9 cellular contexts compared by ENCODE assay signal in genomic region chr10:103493362-103493871, GRCh38. TPM values are rescaled to one million over a fixed set of nuclear protein-coding genes. Genes with fewer than 3 reads are reported as not detected.
DNase-seq lines count a peak whose midpoint lies in the region; ATAC-seq and TF ChIP-seq lines count a peak whose summit lies in the region.
"Had no signal": no experiment of that assay in that cellular context is flagged by ENCODE, and none has a peak within 500 bp of the region (broad histone marks: within the 10 kb centered on the region; RNA-seq: fewer than 3 reads in every experiment).

Gene NEURL1, plus strand, starts transcription at chr10:103493705. Its CDS starts 683 bp downstream, at chr10:103494388.

- no peaks in the 10 kb centered on the region for H3K27me3 ChIP-seq in SU-DHL-6 (ENCODE audit: low read length)
- H3K27me3 ChIP-seq in ectodermal cell (ENCODE audit: control insufficient read depth, insufficient read depth, low read length, poor library complexity, severe bottlenecking): peaks cover 50% of the 10 kb centered on the region
- peaks cover 12% of the 10 kb centered on the region for H3K27me3 ChIP-seq in muscle layer of duodenum (ENCODE audit: low read depth, low read length)
- H3K27me3 ChIP-seq in tibial nerve: peaks cover 0 to 42% of the 10 kb centered on the region in 2 donors

- peak; percentile 52 for DNase-seq in NCI-H345 (lab: John Stamatoyannopoulos, UW)
- DNase-seq in NCI-H345 treated with DMSO at 0.1 percent for 48 hours (lab: John Stamatoyannopoulos, UW; ENCODE audit: unreplicated experiment): no peak
- no peak for DNase-seq in tibial nerve (ENCODE audit: low spot score in 2 of 2)
- DNase-seq in NCI-H526 treated with DMSO at 0.1 percent for 48 hours (lab: John Stamatoyannopoulos, UW): no peak

- no peak for TF ChIP-seq EP300 in tibial nerve (IDR thresholded peaks at IDR 0.05)

- no peaks in the 10 kb centered on the region for H3K79me2 ChIP-seq in SU-DHL-6 (ENCODE audit: insufficient read depth, low read length)

- 4% methylated on average over 57 of the region's 57 CpGs for WGBS in ectodermal cell, 2 experiments
- 3 to 5% methylated on average over 3 to 35 of the region's 57 CpGs for WGBS in tibial nerve, 2 donors

- no peaks in the 10 kb centered on the region for H3K9me3 ChIP-seq in SU-DHL-6 (ENCODE audit: insufficient read depth, low read length)
- H3K9me3 ChIP-seq in ectodermal cell (ENCODE audit: control insufficient read depth, low read length): no peaks in the 10 kb centered on the region
- no peaks in the 10 kb centered on the region for H3K9me3 ChIP-seq in muscle layer of duodenum (ENCODE audit: control insufficient read depth in 1 of 2, low read length in 2 of 2)
- no peaks in the 10 kb centered on the region for H3K9me3 ChIP-seq in tibial nerve

- H3K9me2 ChIP-seq in SU-DHL-6 (replicated peaks; ENCODE audit: insufficient read depth, low read length): no peaks in the 10 kb centered on the region

- ATAC-seq in GM21390 (IDR thresholded peaks at IDR 0.05; ENCODE audit: unreplicated experiment): no peak

- peak within 1 kb of the TSS; percentile 37 for H3K4me2 ChIP-seq in SU-DHL-6 (ENCODE audit: low read depth, low read length, poor library complexity, severe bottlenecking)

- H3K27ac ChIP-seq in SU-DHL-6 (ENCODE audit: low read depth, low read length) (no peak within 1 kb of the TSS), ectodermal cell (ENCODE audit: insufficient read depth, low read depth, low read length, poor library complexity, severe bottlenecking) (no peak within 1 kb of the TSS), muscle layer of duodenum (ENCODE audit: low read length) (no peak within 1 kb of the TSS), tibial nerve (no peak within 1 kb of the TSS)

- no peaks in the 10 kb centered on the region for H3F3A ChIP-seq in SU-DHL-6 (ENCODE audit: insufficient read depth)

- H3K9ac ChIP-seq in SU-DHL-6 (ENCODE audit: low read length): no peak within 1 kb of the TSS

- H3K4me3 ChIP-seq in SU-DHL-6 (ENCODE audit: insufficient read depth, low read length, poor library complexity, severe bottlenecking) (peak within 1 kb of the TSS; percentile 21), ectodermal cell (ENCODE audit: insufficient read depth, low read depth, low read length) (peak within 1 kb of the TSS; percentile 61), muscle layer of duodenum (ENCODE audit: low read depth in 1 of 2, low read length in 2 of 2) (peak within 1 kb of the TSS; percentile 37 to 74), tibial nerve (peak within 1 kb of the TSS; percentile 25 to 54 (median 51))

- H2AFZ ChIP-seq in SU-DHL-6 (ENCODE audit: low read depth, low read length, severe bottlenecking): no peak within 1 kb of the TSS

- no peaks in the 10 kb centered on the region for H3K36me3 ChIP-seq in SU-DHL-6 (ENCODE audit: low read length)
- H3K36me3 ChIP-seq in ectodermal cell (ENCODE audit: control insufficient read depth, insufficient read depth, low read length): no peaks in the 10 kb centered on the region
- H3K36me3 ChIP-seq in muscle layer of duodenum (ENCODE audit: control insufficient read depth in 1 of 2, insufficient read depth in 2 of 2, low read length in 2 of 2): no peaks in the 10 kb centered on the region
- H3K36me3 ChIP-seq in tibial nerve: no peaks in the 10 kb centered on the region

- H3K4me1 ChIP-seq in ectodermal cell (ENCODE audit: control insufficient read depth, insufficient read depth, low read length) (peaks cover 3% of the 10 kb centered on the region), muscle layer of duodenum (ENCODE audit: control insufficient read depth in 1 of 2, insufficient read depth in 2 of 2, low read length in 2 of 2) (peaks cover 0 to 21% of the 10 kb centered on the region in 2 donors), tibial nerve (peaks cover 0 to 30% (median 11%) of the 10 kb centered on the region in 4 donors)

- TF ChIP-seq CTCF in SU-DHL-6 (IDR thresholded peaks at IDR 0.05; ENCODE audit: insufficient read depth, low read length, poor library complexity, severe bottlenecking): no peak
- TF ChIP-seq CTCF in tibial nerve (IDR thresholded peaks at IDR 0.05): no peak

- no peak for TF ChIP-seq POLR2A in tibial nerve (IDR thresholded peaks at IDR 0.05)

- no peaks in the 10 kb centered on the region for H4K20me1 ChIP-seq in SU-DHL-6 (ENCODE audit: low read depth, low read length)

RNA-seq across cellular contexts. Expression of gene NEURL1, which starts in this region (rescaled TPM):
- 2.4 TPM for polyA plus RNA-seq in ectodermal cell (2013, experiment 1 of 4)
- polyA plus RNA-seq in ectodermal cell (2013, experiment 2 of 4): 1.6 TPM
- 1.1 TPM for polyA plus RNA-seq in ectodermal cell (2013, experiment 3 of 4)
- 1.7 TPM for polyA plus RNA-seq in ectodermal cell (2013, experiment 4 of 4)
- total RNA-seq in tibial nerve: under 1 TPM in 2 of 4 donors, not detected in 2; 0.39 to 0.60 TPM
- total RNA-seq: Daoy had no signal
